15 cellular contexts compared by ENCODE assay signal in genomic region chr20:57438552-57438951, GRCh38. TPM values are rescaled to one million over a fixed set of nuclear protein-coding genes. Genes with fewer than 3 reads are reported as not detected.
DNase-seq lines count a peak whose midpoint lies in the region; ATAC-seq and TF ChIP-seq lines count a peak whose summit lies in the region.
"Had no signal": no experiment of that assay in that cellular context is flagged by ENCODE, and none has a peak within 500 bp of the region (broad histone marks: within the 10 kb centered on the region; RNA-seq: fewer than 3 reads in every experiment).

No MANE protein-coding gene starts in this region.

- H3K27me3 ChIP-seq in RWPE2 (ENCODE audit: insufficient read depth, poor library complexity, severe bottlenecking) (no peaks in the 10 kb centered on the region), layer of hippocampus (ENCODE audit: control insufficient read depth, insufficient read depth, low read length) (no peaks in the 10 kb centered on the region), spleen (replicated peaks in 1 of 7) (no peaks in the 10 kb centered on the region)
- H3K27me3 ChIP-seq: colonic mucosa had no signal

- peaks cover 32 to 63% of the 10 kb centered on the region in 2 donors for H3K4me1 Mint-ChIP-seq in stimulated activated naive B cell treated with anti-CD40 and anti-IgM and Interleukin-4, amounts not matched to agents 10 μg/mL and 1 μg/mL and 100 μg/mL, for 72 hours

- peaks cover 0 to 5% of the 10 kb centered on the region in 2 donors for H3K36me3 Mint-ChIP-seq in stimulated activated naive B cell treated with anti-CD40 and anti-IgM and Interleukin-4, amounts not matched to agents 10 μg/mL and 1 μg/mL and 100 μg/mL, for 72 hours
- H3K36me3 Mint-ChIP-seq: naive B cell had no signal

- TF ChIP-seq POLR2A in spleen (IDR thresholded peaks at IDR 0.05), result no peak

- 73 to 90% (median 85%) methylated on average over 5 of the region's 5 CpGs for WGBS in spleen, 5 donors

- POLR2A ChIA-PET in HEK293 (lab: Yijun Ruan, JAX), result no interaction called here

- DNase-seq in RWPE2 (ENCODE audit: low spot score) (peak; percentile 69), spleen (peak; percentile 71), pons (ENCODE audit: low spot score) (no peak), GM20000 (ENCODE audit: low spot score) (no peak)
- DNase-seq in stimulated activated naive B cell treated with anti-CD40 and anti-IgM and Interleukin-4, amounts not matched to agents 10 μg/mL and 1 μg/mL and 100 μg/mL, for 72 hours, result no peak
- DNase-seq: activated CD8-positive, alpha-beta memory T cell treated with anti-CD3 and anti-CD28 coated beads for 24 hours; glutamatergic neuron; GOT3; naive B cell; OCI-M1; stimulated activated CD8-positive, alpha-beta memory T cell treated with anti-CD3 and anti-CD28 coated beads, Interleukin-4, amount 100 ng/mL, for 48 hours had no signal

- H3K27ac Mint-ChIP-seq in stimulated activated naive B cell treated with anti-CD40 and anti-IgM and Interleukin-4, amounts not matched to agents 10 μg/mL and 1 μg/mL and 100 μg/mL, for 72 hours, result no peak overlapping the region
- H3K27ac Mint-ChIP-seq: activated T-helper 17 cell treated with anti-CD3 and anti-CD28 coated beads, Interleukin-2, amount 50 U/mL, for 72 hours had no signal

- CTCF ChIA-PET in HEK293 (lab: Yijun Ruan, JAX), result interaction anchor here (0.7 kb wide), 1 partner anchor 1105 kb away, joined by 3 read pairs; no protein-coding TSS in a partner anchor

- H3K27ac ChIP-seq in HEK293 (ENCODE audit: extremely low read depth, low read depth, low read length) (no peak overlapping the region), RWPE2 (ENCODE audit: poor library complexity, severe bottlenecking) (no peak overlapping the region), layer of hippocampus (ENCODE audit: low read depth, low read length) (peak overlapping the region; percentile 23), spleen (peak overlapping the region in 2 of 8 donors; percentile 84 to 89)
- H3K27ac ChIP-seq: colonic mucosa had no signal

- peaks cover 4% of the 10 kb centered on the region for H3K4me1 ChIP-seq in HEK293 (ENCODE audit: control insufficient read depth, insufficient read depth, low read length)
- H3K4me1 ChIP-seq in RWPE2 (ENCODE audit: insufficient read depth, poor library complexity, severe bottlenecking), result peaks cover 15% of the 10 kb centered on the region
- H3K4me1 ChIP-seq in spleen, result peaks cover 25 to 93% (median 63%) of the 10 kb centered on the region in 6 donors

- no peak for TF ChIP-seq CTCF in HEK293 (tag by site-specific recombination; IDR thresholded peaks at IDR 0.05)
- no peak for TF ChIP-seq CTCF in RWPE2 (IDR thresholded peaks at IDR 0.05; ENCODE audit: poor library complexity, severe bottlenecking)
- TF ChIP-seq CTCF in spleen (IDR thresholded peaks at IDR 0.05 in 8 of 11, conservative IDR thresholded peaks at IDR 0.05 in 3 of 11), result no peak
- no peak for TF ChIP-seq CTCF in GM20000 (IDR thresholded peaks at IDR 0.05; ENCODE audit: extremely low read depth, missing control alignments)

- H3K4me3 Mint-ChIP-seq in stimulated activated naive B cell treated with anti-CD40 and anti-IgM and Interleukin-4, amounts not matched to agents 10 μg/mL and 1 μg/mL and 100 μg/mL, for 72 hours, result no peak overlapping the region
- H3K4me3 Mint-ChIP-seq: activated T-helper 17 cell treated with anti-CD3 and anti-CD28 coated beads, Interleukin-2, amount 50 U/mL, for 72 hours had no signal

- peaks cover 0 to 5% of the 10 kb centered on the region in 2 donors for H3K9me3 Mint-ChIP-seq in stimulated activated naive B cell treated with anti-CD40 and anti-IgM and Interleukin-4, amounts not matched to agents 10 μg/mL and 1 μg/mL and 100 μg/mL, for 72 hours
- H3K9me3 Mint-ChIP-seq: activated T-helper 17 cell treated with anti-CD3 and anti-CD28 coated beads, Interleukin-2, amount 50 U/mL, for 72 hours had no signal

- H3K9me3 ChIP-seq in HEK293 (ENCODE audit: control insufficient read depth, insufficient read depth, low read depth, low read length) (no peaks in the 10 kb centered on the region), RWPE2 (ENCODE audit: severe bottlenecking) (no peaks in the 10 kb centered on the region), spleen (peaks cover 0 to 3% (median 0%) of the 10 kb centered on the region in 8 donors)
- H3K9me3 ChIP-seq: colonic mucosa had no signal

- no peaks in the 10 kb centered on the region for H3K27me3 Mint-ChIP-seq in stimulated activated naive B cell treated with anti-CD40 and anti-IgM and Interleukin-4, amounts not matched to agents 10 μg/mL and 1 μg/mL and 100 μg/mL, for 72 hours
- H3K27me3 Mint-ChIP-seq: activated T-helper 17 cell treated with anti-CD3 and anti-CD28 coated beads, Interleukin-2, amount 50 U/mL, for 72 hours; naive B cell had no signal

- ATAC-seq in RWPE2 (ENCODE audit: low read depth), result no peak
- ATAC-seq in stimulated activated naive B cell treated with anti-CD40 and anti-IgM and Interleukin-4, amounts not matched to agents 10 μg/mL and 1 μg/mL and 100 μg/mL, for 72 hours (replicated peaks), result no peak
- ATAC-seq: activated T-helper 17 cell treated with anti-CD3 and anti-CD28 coated beads, Interleukin-2, amount 50 U/mL, for 72 hours had no signal

- intact Hi-C loops in spleen (cut with DNase I; ENCODE audit: low total_unique reads), result no loop called here

- H3K36me3 ChIP-seq in HEK293 (ENCODE audit: control insufficient read depth in 2 of 2, insufficient read depth in 1 of 2, low read length in 2 of 2), result no peaks in the 10 kb centered on the region
- no peaks in the 10 kb centered on the region for H3K36me3 ChIP-seq in RWPE2 (ENCODE audit: low read depth)
- H3K36me3 ChIP-seq in spleen, result no peaks in the 10 kb centered on the region
- H3K36me3 ChIP-seq: colonic mucosa had no signal

- H3K4me3 ChIP-seq in HEK293 (ENCODE audit: low read depth, low read length), result no peak overlapping the region
- H3K4me3 ChIP-seq in RWPE2 (ENCODE audit: severe bottlenecking), result no peak overlapping the region
- no peak overlapping the region for H3K4me3 ChIP-seq in spleen
- H3K4me3 ChIP-seq: colonic mucosa had no signal

TF ChIP-seq in HEK293, 187 proteins besides CTCF, POLR2A, EP300 and RAD21:
- TF ChIP-seq OSR2 (tag by site-specific recombination; IDR thresholded peaks at IDR 0.05), result no peak
- no peak for TF ChIP-seq ZBTB21 (tag by site-specific recombination; IDR thresholded peaks at IDR 0.05)
- no peak for TF ChIP-seq ZFP41 (tag by site-specific recombination; IDR thresholded peaks at IDR 0.05; ENCODE audit: borderline replicate concordance)
- TF ChIP-seq ZIC2 (tag by site-specific recombination; IDR thresholded peaks at IDR 0.05), result peak; percentile 29; the same call in 1 of the 2 replicates
- no peak for TF ChIP-seq ZNF658 (tag by site-specific recombination; IDR thresholded peaks at IDR 0.05)
- TF ChIP-seq PRDM1 (tag by site-specific recombination; IDR thresholded peaks at IDR 0.05), result no peak

RNA-seq across cellular contexts. Expression of gene RBM38, which starts 47.4 kb away (rescaled TPM):
- total RNA-seq in spleen, result 100 to 1,000 TPM in 1 of 7 donors, 10 to 100 TPM in 6; 49.2 to 120 (median 61.6) TPM
- polyA plus RNA-seq in spleen, result 10 to 100 TPM; 48.6 to 87.8 (median 81.2) TPM

Comparison
In these comparisons a context has a peak if more than half of its experiments do, and no peak if none do; other contexts are left out.
1. DNase-seq: peak in RWPE2 (single experiment) and spleen (single experiment); none in pons (single experiment), GM20000 (single experiment) and stimulated activated naive B cell treated with anti-CD40 and anti-IgM and Interleukin-4, amounts not matched to agents 10 μg/mL and 1 μg/mL and 100 μg/mL, for 72 hours (single experiment).